ENCODE assay signal across 13 cellular contexts in the genomic region with DNA sequence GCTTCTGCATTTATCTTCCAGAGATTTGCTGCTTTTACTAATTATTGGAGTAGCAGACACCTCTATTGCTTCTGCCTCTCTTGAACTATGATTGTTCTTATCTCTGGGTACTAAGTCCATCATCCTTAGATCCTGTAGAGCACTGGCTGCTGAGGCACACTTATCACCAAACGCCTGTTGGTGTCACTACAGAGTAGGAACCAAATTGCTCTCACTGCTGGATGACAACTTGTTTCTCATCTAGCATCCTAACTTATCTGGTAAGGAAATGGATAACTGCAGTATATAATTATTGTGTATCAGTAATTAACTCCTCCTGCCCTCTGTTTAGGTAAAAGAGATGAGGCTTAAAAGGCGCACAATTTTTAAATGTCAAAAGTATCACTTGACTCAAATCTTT.
A peak's percentile ranks its signal among the peaks of the same experiment; 100 is the strongest.
DNase-seq lines count a peak whose midpoint lies in the region; ATAC-seq and TF ChIP-seq lines count a peak whose summit lies in the region.
"Had no signal": no experiment of that assay in that cellular context is flagged by ENCODE, and none has a peak within 500 bp of the region (broad histone marks: within the 10 kb centered on the region; RNA-seq: fewer than 3 reads in every experiment).

No MANE protein-coding gene starts in this region.

- H3K4me1 Mint-ChIP-seq in activated CD8-positive, alpha-beta T cell treated with anti-CD3 and anti-CD28 coated beads for 36 hours (ENCODE audit: low read depth): no peaks in the 10 kb centered on the region

- peaks cover 5% of the 10 kb centered on the region for H3K9me3 Mint-ChIP-seq in activated CD8-positive, alpha-beta T cell treated with anti-CD3 and anti-CD28 coated beads for 36 hours

- no peaks in the 10 kb centered on the region for H3K27me3 ChIP-seq in OCI-LY1 (ENCODE audit: insufficient read depth, low read length)

- 0 out of 2 replicates have a peak, but pooled peaks cover 5% of the 10 kb centered on the region for H3K79me2 ChIP-seq in OCI-LY1 (ENCODE audit: insufficient read depth, low read length)

- H3K9me2 ChIP-seq in OCI-LY1 (ENCODE audit: low read depth, low read length): no peaks in the 10 kb centered on the region

- POLR2A ChIA-PET in activated CD8-positive, alpha-beta T cell treated with anti-CD3 and anti-CD28 coated beads for 36 hours (lab: Charles Lee): no interaction called here

- H3K27ac ChIP-seq in 22Rv1 (no peak overlapping the region), OCI-LY1 (ENCODE audit: low read depth, low read length, poor library complexity, severe bottlenecking) (no peak overlapping the region)
- H3K27ac ChIP-seq: RWPE1 had no signal

- CTCF ChIA-PET in activated CD8-positive, alpha-beta T cell treated with anti-CD3 and anti-CD28 coated beads for 36 hours (lab: Charles Lee): no interaction called here

- no peak overlapping the region for H3K4me3 ChIP-seq in OCI-LY1 (ENCODE audit: low read depth, low read length, poor library complexity, severe bottlenecking)
- H3K4me3 ChIP-seq in fibroblast of pulmonary artery (replicated peaks; ENCODE audit: low read depth, low read length): no peak overlapping the region

- no peaks in the 10 kb centered on the region for H3K4me1 ChIP-seq in OCI-LY1 (ENCODE audit: insufficient read depth, low read length, severe bottlenecking)

- no peak overlapping the region for H3K4me2 ChIP-seq in OCI-LY1 (ENCODE audit: low read length)

- no peak overlapping the region for H3K4me3 Mint-ChIP-seq in activated CD8-positive, alpha-beta T cell treated with anti-CD3 and anti-CD28 coated beads for 36 hours
- H3K4me3 Mint-ChIP-seq: activated T-cell treated with anti-CD3 and anti-CD28 coated beads, Interleukin-2, amount 50 U/mL, for 4 hours; stimulated activated naive CD8-positive, alpha-beta T cell treated with anti-CD3 and anti-CD28 coated beads, Interleukin-15, Interleukin-2, amounts not matched to agents 100 ng/mL and 50 ng/mL, for 24 hours had no signal

- H4K20me1 ChIP-seq in OCI-LY1 (ENCODE audit: insufficient read depth, low read length): no peaks in the 10 kb centered on the region

- DNase-seq in fibroblast of pulmonary artery (ENCODE audit: low read depth) (peak; percentile 6), COLO668 (lab: John Stamatoyannopoulos, UW; ENCODE audit: unreplicated experiment) (no peak), NCI-H2029 treated with DMSO at 0.1 percent for 48 hours (lab: John Stamatoyannopoulos, UW) (no peak)
- no peak for DNase-seq in activated CD4-positive, alpha-beta T cell treated with anti-CD3 and anti-CD28 coated beads for 48 hours
- DNase-seq in activated CD8-positive, alpha-beta T cell treated with anti-CD3 and anti-CD28 coated beads for 36 hours: no peak
- DNase-seq: activated T-cell treated with anti-CD3 and anti-CD28 coated beads, Interleukin-2, amount 50 U/mL, for 4 hours; NCI-H1930; occipital lobe had no signal

- no peaks in the 10 kb centered on the region for H3K36me3 ChIP-seq in OCI-LY1 (ENCODE audit: insufficient read depth, low read length)

- H3K9ac ChIP-seq in OCI-LY1 (ENCODE audit: low read length): no peak overlapping the region

- TF ChIP-seq CTCF in 22Rv1 (IDR thresholded peaks at IDR 0.05): peak; percentile 44
- TF ChIP-seq CTCF in GM12874 (IDR thresholded peaks at IDR 0.05; ENCODE audit: insufficient read depth, low read depth, low read length): peak; percentile 35; the same call in 1 of the 2 replicates
- TF ChIP-seq CTCF in OCI-LY1 (IDR thresholded peaks at IDR 0.05; ENCODE audit: low read length): peak; percentile 50
- TF ChIP-seq CTCF in fibroblast of pulmonary artery (IDR thresholded peaks at IDR 0.05; ENCODE audit: low read length, missing control alignments): no peak
- no peak for TF ChIP-seq CTCF in activated CD8-positive, alpha-beta T cell treated with anti-CD3 and anti-CD28 coated beads for 36 hours (IDR thresholded peaks at IDR 0.05)

- no peak overlapping the region for H2AFZ ChIP-seq in OCI-LY1 (ENCODE audit: low read length)

- H3K36me3 Mint-ChIP-seq in activated CD8-positive, alpha-beta T cell treated with anti-CD3 and anti-CD28 coated beads for 36 hours (ENCODE audit: low read depth): no peaks in the 10 kb centered on the region

- no peaks in the 10 kb centered on the region for H3K9me3 ChIP-seq in OCI-LY1 (ENCODE audit: low read length)

- no peaks in the 10 kb centered on the region for H3K27me3 Mint-ChIP-seq in activated CD8-positive, alpha-beta T cell treated with anti-CD3 and anti-CD28 coated beads for 36 hours
- H3K27me3 Mint-ChIP-seq: stimulated activated naive CD8-positive, alpha-beta T cell treated with anti-CD3 and anti-CD28 coated beads, Interleukin-15, Interleukin-2, amounts not matched to agents 100 ng/mL and 50 ng/mL, for 24 hours had no signal

- H3K27ac Mint-ChIP-seq in activated CD8-positive, alpha-beta T cell treated with anti-CD3 and anti-CD28 coated beads for 36 hours: no peak overlapping the region
- H3K27ac Mint-ChIP-seq: stimulated activated naive CD8-positive, alpha-beta T cell treated with anti-CD3 and anti-CD28 coated beads, Interleukin-15, Interleukin-2, amounts not matched to agents 100 ng/mL and 50 ng/mL, for 24 hours had no signal

- no peak for ATAC-seq in activated CD8-positive, alpha-beta T cell treated with anti-CD3 and anti-CD28 coated beads for 36 hours
- ATAC-seq: activated T-cell treated with anti-CD3 and anti-CD28 coated beads, Interleukin-2, amount 50 U/mL, for 4 hours had no signal

- intact Hi-C loops in activated CD8-positive, alpha-beta T cell treated with anti-CD3 and anti-CD28 coated beads for 36 hours (cut with micrococcal nuclease): no loop called here

- H3F3A ChIP-seq in OCI-LY1 (ENCODE audit: insufficient read depth, low read length): no peaks in the 10 kb centered on the region

Comparison
In these comparisons a context has a peak if more than half of its experiments do, and no peak if none do; other contexts are left out.
1. CTCF ChIP-seq: peak in 22Rv1 (single experiment), GM12874 (single experiment) and OCI-LY1 (single experiment); none in fibroblast of pulmonary artery (single experiment) and activated CD8-positive, alpha-beta T cell treated with anti-CD3 and anti-CD28 coated beads for 36 hours (single experiment).